ENCODE assay signal across 2 cellular contexts in genomic region chr2:240884745-240885144, GRCh38.
TF ChIP-seq lines count a peak whose summit lies in the region.

No MANE protein-coding gene starts in this region.

TF ChIP-seq in HepG2, 621 proteins besides CTCF, POLR2A, EP300 and RAD21:
- TF ChIP-seq CREB1 (IDR thresholded peaks at IDR 0.05), result peak; percentile 52
- no peak for TF ChIP-seq CREB1 (CRISPR knock-in tag; IDR thresholded peaks at IDR 0.05)
- peak; percentile 95 for TF ChIP-seq ATF7 (IDR thresholded peaks at IDR 0.05)
- no peak for TF ChIP-seq ATF7 (CRISPR knock-in tag; IDR thresholded peaks at IDR 0.05)
- no peak for TF ChIP-seq ZNF800 (CRISPR knock-in tag; IDR thresholded peaks at IDR 0.05)

TF ChIP-seq in HEK293, 187 proteins besides CTCF, POLR2A, EP300 and RAD21:
- no peak for TF ChIP-seq ZNF266 (tag by site-specific recombination; IDR thresholded peaks at IDR 0.05; ENCODE audit: low read depth)
- peak; percentile 55 for TF ChIP-seq ZNF157 (tag by site-specific recombination; IDR thresholded peaks at IDR 0.05)
